In the genomic region with DNA sequence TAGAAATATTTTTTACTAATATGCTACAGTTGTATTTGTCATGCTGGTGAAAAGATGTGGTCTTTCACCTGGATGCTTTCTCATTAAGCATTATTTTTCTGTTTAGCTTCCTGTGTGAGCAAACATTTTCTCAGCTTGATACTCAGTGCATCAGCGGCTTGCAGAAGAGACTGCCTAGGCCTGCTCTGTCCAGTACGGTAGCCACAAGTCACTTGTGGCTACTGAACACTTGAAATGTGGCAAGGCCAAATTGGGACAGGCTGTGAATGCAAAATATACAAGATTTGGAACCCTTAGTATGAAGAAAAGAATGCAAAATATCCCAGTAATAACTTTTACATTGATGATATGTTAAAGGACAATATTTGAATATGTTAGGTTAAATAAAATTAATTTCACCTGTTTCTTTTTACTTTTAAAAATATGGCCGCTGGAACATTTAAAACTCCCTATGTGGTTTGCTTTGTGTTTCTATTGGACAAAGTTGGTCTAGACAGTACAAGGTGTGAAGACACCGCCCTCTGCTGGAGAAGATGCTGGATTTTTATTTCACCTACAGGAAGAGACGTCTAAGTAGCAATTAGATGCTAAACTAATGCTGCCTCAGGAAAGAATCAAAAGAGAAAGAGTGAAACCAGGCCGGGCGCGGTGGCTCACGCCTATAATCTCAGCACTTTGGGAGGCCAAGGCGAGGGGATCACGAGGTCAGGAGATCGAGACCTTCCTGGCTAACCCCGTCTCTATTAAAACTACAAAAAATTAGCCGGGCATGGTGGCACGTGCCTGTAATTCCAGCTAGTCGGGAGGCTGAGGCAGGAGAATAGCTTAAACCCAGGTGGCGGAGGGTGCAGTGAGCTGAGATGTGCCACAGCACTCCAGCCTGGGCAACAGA, we compare ENCODE assay signal across 1 cellular context.
TF ChIP-seq lines count a peak whose summit lies in the region.

No MANE protein-coding gene starts in this region.

TF ChIP-seq in K562, 482 proteins besides CTCF, POLR2A, EP300 and RAD21 (continued from another document and continues in another):
- TF ChIP-seq, protein P1, sequence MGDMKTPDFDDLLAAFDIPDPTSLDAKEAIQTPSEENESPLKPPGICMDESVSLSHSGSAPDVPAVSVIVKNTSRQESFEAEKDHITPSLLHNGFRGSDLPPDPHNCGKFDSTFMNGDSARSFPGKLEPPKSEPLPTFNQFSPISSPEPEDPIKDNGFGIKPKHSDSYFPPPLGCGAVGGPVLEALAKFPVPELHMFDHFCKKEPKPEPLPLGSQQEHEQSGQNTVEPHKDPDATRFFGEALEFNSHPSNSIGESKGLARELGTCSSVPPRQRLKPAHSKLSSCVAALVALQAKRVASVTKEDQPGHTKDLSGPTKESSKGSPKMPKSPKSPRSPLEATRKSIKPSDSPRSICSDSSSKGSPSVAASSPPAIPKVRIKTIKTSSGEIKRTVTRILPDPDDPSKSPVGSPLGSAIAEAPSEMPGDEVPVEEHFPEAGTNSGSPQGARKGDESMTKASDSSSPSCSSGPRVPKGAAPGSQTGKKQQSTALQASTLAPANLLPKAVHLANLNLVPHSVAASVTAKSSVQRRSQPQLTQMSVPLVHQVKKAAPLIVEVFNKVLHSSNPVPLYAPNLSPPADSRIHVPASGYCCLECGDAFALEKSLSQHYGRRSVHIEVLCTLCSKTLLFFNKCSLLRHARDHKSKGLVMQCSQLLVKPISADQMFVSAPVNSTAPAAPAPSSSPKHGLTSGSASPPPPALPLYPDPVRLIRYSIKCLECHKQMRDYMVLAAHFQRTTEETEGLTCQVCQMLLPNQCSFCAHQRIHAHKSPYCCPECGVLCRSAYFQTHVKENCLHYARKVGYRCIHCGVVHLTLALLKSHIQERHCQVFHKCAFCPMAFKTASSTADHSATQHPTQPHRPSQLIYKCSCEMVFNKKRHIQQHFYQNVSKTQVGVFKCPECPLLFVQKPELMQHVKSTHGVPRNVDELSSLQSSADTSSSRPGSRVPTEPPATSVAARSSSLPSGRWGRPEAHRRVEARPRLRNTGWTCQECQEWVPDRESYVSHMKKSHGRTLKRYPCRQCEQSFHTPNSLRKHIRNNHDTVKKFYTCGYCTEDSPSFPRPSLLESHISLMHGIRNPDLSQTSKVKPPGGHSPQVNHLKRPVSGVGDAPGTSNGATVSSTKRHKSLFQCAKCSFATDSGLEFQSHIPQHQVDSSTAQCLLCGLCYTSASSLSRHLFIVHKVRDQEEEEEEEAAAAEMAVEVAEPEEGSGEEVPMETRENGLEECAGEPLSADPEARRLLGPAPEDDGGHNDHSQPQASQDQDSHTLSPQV (IDR thresholded peaks at IDR 0.05) = peak; percentile 56; the same call in 1 of the 2 replicates
- 0 out of 2 replicates have a peak, but pooled peaks have one; percentile 37 for TF ChIP-seq NBN (IDR thresholded peaks at IDR 0.05; ENCODE audit: low read depth)
- TF ChIP-seq DACH1 (IDR thresholded peaks at IDR 0.05; ENCODE audit: partially characterized antibody) = peak; percentile 27
- peak; percentile 20; the same call in 1 of the 2 replicates for TF ChIP-seq EP400 (IDR thresholded peaks at IDR 0.05)
- no peak for TF ChIP-seq XRCC3 (IDR thresholded peaks at IDR 0.05)
- TF ChIP-seq CTBP1 (IDR thresholded peaks at IDR 0.05; ENCODE audit: borderline replicate concordance) = 0 out of 2 replicates have a peak, but pooled peaks have one; percentile 13
- TF ChIP-seq ZNF766 (CRISPR knock-in tag; conservative IDR thresholded peaks at IDR 0.05) = peak; percentile 66; the same call in 1 of the 2 replicates
- TF ChIP-seq, protein P2, sequence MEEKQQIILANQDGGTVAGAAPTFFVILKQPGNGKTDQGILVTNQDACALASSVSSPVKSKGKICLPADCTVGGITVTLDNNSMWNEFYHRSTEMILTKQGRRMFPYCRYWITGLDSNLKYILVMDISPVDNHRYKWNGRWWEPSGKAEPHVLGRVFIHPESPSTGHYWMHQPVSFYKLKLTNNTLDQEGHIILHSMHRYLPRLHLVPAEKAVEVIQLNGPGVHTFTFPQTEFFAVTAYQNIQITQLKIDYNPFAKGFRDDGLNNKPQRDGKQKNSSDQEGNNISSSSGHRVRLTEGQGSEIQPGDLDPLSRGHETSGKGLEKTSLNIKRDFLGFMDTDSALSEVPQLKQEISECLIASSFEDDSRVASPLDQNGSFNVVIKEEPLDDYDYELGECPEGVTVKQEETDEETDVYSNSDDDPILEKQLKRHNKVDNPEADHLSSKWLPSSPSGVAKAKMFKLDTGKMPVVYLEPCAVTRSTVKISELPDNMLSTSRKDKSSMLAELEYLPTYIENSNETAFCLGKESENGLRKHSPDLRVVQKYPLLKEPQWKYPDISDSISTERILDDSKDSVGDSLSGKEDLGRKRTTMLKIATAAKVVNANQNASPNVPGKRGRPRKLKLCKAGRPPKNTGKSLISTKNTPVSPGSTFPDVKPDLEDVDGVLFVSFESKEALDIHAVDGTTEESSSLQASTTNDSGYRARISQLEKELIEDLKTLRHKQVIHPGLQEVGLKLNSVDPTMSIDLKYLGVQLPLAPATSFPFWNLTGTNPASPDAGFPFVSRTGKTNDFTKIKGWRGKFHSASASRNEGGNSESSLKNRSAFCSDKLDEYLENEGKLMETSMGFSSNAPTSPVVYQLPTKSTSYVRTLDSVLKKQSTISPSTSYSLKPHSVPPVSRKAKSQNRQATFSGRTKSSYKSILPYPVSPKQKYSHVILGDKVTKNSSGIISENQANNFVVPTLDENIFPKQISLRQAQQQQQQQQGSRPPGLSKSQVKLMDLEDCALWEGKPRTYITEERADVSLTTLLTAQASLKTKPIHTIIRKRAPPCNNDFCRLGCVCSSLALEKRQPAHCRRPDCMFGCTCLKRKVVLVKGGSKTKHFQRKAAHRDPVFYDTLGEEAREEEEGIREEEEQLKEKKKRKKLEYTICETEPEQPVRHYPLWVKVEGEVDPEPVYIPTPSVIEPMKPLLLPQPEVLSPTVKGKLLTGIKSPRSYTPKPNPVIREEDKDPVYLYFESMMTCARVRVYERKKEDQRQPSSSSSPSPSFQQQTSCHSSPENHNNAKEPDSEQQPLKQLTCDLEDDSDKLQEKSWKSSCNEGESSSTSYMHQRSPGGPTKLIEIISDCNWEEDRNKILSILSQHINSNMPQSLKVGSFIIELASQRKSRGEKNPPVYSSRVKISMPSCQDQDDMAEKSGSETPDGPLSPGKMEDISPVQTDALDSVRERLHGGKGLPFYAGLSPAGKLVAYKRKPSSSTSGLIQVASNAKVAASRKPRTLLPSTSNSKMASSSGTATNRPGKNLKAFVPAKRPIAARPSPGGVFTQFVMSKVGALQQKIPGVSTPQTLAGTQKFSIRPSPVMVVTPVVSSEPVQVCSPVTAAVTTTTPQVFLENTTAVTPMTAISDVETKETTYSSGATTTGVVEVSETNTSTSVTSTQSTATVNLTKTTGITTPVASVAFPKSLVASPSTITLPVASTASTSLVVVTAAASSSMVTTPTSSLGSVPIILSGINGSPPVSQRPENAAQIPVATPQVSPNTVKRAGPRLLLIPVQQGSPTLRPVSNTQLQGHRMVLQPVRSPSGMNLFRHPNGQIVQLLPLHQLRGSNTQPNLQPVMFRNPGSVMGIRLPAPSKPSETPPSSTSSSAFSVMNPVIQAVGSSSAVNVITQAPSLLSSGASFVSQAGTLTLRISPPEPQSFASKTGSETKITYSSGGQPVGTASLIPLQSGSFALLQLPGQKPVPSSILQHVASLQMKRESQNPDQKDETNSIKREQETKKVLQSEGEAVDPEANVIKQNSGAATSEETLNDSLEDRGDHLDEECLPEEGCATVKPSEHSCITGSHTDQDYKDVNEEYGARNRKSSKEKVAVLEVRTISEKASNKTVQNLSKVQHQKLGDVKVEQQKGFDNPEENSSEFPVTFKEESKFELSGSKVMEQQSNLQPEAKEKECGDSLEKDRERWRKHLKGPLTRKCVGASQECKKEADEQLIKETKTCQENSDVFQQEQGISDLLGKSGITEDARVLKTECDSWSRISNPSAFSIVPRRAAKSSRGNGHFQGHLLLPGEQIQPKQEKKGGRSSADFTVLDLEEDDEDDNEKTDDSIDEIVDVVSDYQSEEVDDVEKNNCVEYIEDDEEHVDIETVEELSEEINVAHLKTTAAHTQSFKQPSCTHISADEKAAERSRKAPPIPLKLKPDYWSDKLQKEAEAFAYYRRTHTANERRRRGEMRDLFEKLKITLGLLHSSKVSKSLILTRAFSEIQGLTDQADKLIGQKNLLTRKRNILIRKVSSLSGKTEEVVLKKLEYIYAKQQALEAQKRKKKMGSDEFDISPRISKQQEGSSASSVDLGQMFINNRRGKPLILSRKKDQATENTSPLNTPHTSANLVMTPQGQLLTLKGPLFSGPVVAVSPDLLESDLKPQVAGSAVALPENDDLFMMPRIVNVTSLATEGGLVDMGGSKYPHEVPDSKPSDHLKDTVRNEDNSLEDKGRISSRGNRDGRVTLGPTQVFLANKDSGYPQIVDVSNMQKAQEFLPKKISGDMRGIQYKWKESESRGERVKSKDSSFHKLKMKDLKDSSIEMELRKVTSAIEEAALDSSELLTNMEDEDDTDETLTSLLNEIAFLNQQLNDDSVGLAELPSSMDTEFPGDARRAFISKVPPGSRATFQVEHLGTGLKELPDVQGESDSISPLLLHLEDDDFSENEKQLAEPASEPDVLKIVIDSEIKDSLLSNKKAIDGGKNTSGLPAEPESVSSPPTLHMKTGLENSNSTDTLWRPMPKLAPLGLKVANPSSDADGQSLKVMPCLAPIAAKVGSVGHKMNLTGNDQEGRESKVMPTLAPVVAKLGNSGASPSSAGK (IDR thresholded peaks at IDR 0.05) = peak; percentile 59
- TF ChIP-seq KLF16 (IDR thresholded peaks at IDR 0.05) = peak; percentile 39; the same call in 1 of the 2 replicates
- TF ChIP-seq, protein P3, sequence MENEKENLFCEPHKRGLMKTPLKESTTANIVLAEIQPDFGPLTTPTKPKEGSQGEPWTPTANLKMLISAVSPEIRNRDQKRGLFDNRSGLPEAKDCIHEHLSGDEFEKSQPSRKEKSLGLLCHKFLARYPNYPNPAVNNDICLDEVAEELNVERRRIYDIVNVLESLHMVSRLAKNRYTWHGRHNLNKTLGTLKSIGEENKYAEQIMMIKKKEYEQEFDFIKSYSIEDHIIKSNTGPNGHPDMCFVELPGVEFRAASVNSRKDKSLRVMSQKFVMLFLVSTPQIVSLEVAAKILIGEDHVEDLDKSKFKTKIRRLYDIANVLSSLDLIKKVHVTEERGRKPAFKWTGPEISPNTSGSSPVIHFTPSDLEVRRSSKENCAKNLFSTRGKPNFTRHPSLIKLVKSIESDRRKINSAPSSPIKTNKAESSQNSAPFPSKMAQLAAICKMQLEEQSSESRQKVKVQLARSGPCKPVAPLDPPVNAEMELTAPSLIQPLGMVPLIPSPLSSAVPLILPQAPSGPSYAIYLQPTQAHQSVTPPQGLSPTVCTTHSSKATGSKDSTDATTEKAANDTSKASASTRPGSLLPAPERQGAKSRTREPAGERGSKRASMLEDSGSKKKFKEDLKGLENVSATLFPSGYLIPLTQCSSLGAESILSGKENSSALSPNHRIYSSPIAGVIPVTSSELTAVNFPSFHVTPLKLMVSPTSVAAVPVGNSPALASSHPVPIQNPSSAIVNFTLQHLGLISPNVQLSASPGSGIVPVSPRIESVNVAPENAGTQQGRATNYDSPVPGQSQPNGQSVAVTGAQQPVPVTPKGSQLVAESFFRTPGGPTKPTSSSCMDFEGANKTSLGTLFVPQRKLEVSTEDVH (IDR thresholded peaks at IDR 0.05; ENCODE audit: low read depth, partially characterized antibody) = peak; percentile 41
- no peak for TF ChIP-seq GTF2F1 (IDR thresholded peaks at IDR 0.05; ENCODE audit: low read depth, low read length)
- TF ChIP-seq UBTF (IDR thresholded peaks at IDR 0.05; ENCODE audit: borderline replicate concordance in 1 of 2, low read depth in 2 of 2, low read length in 2 of 2) = 0 out of 4 replicates have a peak, but pooled peaks of 1 of the 2 experiments have one; percentile 15
- TF ChIP-seq NFYB (IDR thresholded peaks at IDR 0.05; ENCODE audit: extremely low read depth, insufficient read length) = peak; percentile 29
- TF ChIP-seq L3MBTL2 (IDR thresholded peaks at IDR 0.05) = peak; percentile 86
- TF ChIP-seq NKRF (IDR thresholded peaks at IDR 0.05; ENCODE audit: borderline replicate concordance) = 0 out of 2 replicates have a peak, but pooled peaks have one; percentile 26
- TF ChIP-seq, protein P4, sequence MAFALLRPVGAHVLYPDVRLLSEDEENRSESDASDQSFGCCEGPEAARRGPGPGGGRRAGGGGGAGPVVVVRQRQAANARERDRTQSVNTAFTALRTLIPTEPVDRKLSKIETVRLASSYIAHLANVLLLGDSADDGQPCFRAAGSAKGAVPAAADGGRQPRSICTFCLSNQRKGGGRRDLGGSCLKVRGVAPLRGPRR (CRISPR knock-in tag; IDR thresholded peaks at IDR 0.05) = no peak
- peak in 1 of 2 experiments; percentile 21 for TF ChIP-seq E2F6 (IDR thresholded peaks at IDR 0.05; ENCODE audit: borderline replicate concordance in 1 of 2, extremely low read depth in 1 of 2, insufficient read depth in 1 of 2, insufficient read length in 1 of 2, low read depth in 1 of 2, low read length in 1 of 2, poor library complexity in 1 of 2, severe bottlenecking in 1 of 2)
- TF ChIP-seq HES1 (IDR thresholded peaks at IDR 0.05; ENCODE audit: low read depth) = no peak
